ENCODE assay signal across 1 cellular context in genomic region chr10:31318854-31319601, GRCh38.
TF ChIP-seq lines count a peak whose summit lies in the region.

ZEB1 (plus strand) TSS chr10:31319216; CDS start chr10:31319235, 19 bp downstream.

TF ChIP-seq in HepG2, 621 proteins besides CTCF, POLR2A, EP300 and RAD21 (continued from another document and continues in another):
- no peak for TF ChIP-seq GRHL1 (CRISPR knock-in tag; conservative IDR thresholded peaks at IDR 0.05)
- no peak for TF ChIP-seq ISX (CRISPR knock-in tag; conservative IDR thresholded peaks at IDR 0.05)
- TF ChIP-seq, protein P1, sequence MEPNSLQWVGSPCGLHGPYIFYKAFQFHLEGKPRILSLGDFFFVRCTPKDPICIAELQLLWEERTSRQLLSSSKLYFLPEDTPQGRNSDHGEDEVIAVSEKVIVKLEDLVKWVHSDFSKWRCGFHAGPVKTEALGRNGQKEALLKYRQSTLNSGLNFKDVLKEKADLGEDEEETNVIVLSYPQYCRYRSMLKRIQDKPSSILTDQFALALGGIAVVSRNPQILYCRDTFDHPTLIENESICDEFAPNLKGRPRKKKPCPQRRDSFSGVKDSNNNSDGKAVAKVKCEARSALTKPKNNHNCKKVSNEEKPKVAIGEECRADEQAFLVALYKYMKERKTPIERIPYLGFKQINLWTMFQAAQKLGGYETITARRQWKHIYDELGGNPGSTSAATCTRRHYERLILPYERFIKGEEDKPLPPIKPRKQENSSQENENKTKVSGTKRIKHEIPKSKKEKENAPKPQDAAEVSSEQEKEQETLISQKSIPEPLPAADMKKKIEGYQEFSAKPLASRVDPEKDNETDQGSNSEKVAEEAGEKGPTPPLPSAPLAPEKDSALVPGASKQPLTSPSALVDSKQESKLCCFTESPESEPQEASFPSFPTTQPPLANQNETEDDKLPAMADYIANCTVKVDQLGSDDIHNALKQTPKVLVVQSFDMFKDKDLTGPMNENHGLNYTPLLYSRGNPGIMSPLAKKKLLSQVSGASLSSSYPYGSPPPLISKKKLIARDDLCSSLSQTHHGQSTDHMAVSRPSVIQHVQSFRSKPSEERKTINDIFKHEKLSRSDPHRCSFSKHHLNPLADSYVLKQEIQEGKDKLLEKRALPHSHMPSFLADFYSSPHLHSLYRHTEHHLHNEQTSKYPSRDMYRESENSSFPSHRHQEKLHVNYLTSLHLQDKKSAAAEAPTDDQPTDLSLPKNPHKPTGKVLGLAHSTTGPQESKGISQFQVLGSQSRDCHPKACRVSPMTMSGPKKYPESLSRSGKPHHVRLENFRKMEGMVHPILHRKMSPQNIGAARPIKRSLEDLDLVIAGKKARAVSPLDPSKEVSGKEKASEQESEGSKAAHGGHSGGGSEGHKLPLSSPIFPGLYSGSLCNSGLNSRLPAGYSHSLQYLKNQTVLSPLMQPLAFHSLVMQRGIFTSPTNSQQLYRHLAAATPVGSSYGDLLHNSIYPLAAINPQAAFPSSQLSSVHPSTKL (CRISPR knock-in tag; IDR thresholded peaks at IDR 0.05) = no peak
- no peak for TF ChIP-seq ZKSCAN5 (CRISPR knock-in tag; IDR thresholded peaks at IDR 0.05)
- no peak for TF ChIP-seq ZNF841 (CRISPR knock-in tag; IDR thresholded peaks at IDR 0.05; ENCODE audit: borderline replicate concordance)
- 0 out of 2 replicates have a peak, but pooled peaks have one; percentile 3 for TF ChIP-seq FOSL2 (CRISPR knock-in tag; IDR thresholded peaks at IDR 0.05)
- TF ChIP-seq AGO2 (optimal IDR thresholded peaks at IDR 0.05; ENCODE audit: low read depth, low read length) = no peak
- TF ChIP-seq ATRX (CRISPR knock-in tag; IDR thresholded peaks at IDR 0.05; ENCODE audit: borderline replicate concordance) = no peak
- TF ChIP-seq ZNF775 (CRISPR knock-in tag; IDR thresholded peaks at IDR 0.05; ENCODE audit: borderline replicate concordance) = no peak
- peak; percentile 62; the same call in 1 of the 2 replicates for TF ChIP-seq SIN3A (IDR thresholded peaks at IDR 0.05; ENCODE audit: borderline replicate concordance, low read depth, low read length)
- peak; percentile 75 for TF ChIP-seq ARID4A (CRISPR knock-in tag; IDR thresholded peaks at IDR 0.05; ENCODE audit: borderline replicate concordance)
- TF ChIP-seq SP4 (CRISPR knock-in tag; IDR thresholded peaks at IDR 0.05) = no peak
- TF ChIP-seq ZBTB38 (CRISPR knock-in tag; IDR thresholded peaks at IDR 0.05) = no peak
- no peak for TF ChIP-seq KLF11 (CRISPR knock-in tag; IDR thresholded peaks at IDR 0.05)
- TF ChIP-seq, protein P2, sequence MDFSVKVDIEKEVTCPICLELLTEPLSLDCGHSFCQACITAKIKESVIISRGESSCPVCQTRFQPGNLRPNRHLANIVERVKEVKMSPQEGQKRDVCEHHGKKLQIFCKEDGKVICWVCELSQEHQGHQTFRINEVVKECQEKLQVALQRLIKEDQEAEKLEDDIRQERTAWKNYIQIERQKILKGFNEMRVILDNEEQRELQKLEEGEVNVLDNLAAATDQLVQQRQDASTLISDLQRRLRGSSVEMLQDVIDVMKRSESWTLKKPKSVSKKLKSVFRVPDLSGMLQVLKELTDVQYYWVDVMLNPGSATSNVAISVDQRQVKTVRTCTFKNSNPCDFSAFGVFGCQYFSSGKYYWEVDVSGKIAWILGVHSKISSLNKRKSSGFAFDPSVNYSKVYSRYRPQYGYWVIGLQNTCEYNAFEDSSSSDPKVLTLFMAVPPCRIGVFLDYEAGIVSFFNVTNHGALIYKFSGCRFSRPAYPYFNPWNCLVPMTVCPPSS (IDR thresholded peaks at IDR 0.05) = no peak
- TF ChIP-seq, protein P3, sequence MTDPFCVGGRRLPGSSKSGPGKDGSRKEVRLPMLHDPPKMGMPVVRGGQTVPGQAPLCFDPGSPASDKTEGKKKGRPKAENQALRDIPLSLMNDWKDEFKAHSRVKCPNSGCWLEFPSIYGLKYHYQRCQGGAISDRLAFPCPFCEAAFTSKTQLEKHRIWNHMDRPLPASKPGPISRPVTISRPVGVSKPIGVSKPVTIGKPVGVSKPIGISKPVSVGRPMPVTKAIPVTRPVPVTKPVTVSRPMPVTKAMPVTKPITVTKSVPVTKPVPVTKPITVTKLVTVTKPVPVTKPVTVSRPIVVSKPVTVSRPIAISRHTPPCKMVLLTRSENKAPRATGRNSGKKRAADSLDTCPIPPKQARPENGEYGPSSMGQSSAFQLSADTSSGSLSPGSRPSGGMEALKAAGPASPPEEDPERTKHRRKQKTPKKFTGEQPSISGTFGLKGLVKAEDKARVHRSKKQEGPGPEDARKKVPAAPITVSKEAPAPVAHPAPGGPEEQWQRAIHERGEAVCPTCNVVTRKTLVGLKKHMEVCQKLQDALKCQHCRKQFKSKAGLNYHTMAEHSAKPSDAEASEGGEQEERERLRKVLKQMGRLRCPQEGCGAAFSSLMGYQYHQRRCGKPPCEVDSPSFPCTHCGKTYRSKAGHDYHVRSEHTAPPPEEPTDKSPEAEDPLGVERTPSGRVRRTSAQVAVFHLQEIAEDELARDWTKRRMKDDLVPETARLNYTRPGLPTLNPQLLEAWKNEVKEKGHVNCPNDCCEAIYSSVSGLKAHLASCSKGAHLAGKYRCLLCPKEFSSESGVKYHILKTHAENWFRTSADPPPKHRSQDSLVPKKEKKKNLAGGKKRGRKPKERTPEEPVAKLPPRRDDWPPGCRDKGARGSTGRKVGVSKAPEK (CRISPR knock-in tag; IDR thresholded peaks at IDR 0.05; ENCODE audit: borderline replicate concordance) = no peak
- 0 out of 2 replicates have a peak, but pooled peaks have one; percentile 36 for TF ChIP-seq ZNF501 (CRISPR knock-in tag; IDR thresholded peaks at IDR 0.05)
- no peak for TF ChIP-seq ZNF329 (CRISPR knock-in tag; IDR thresholded peaks at IDR 0.05; ENCODE audit: low read depth)
- TF ChIP-seq BHLHE40 (IDR thresholded peaks at IDR 0.05; ENCODE audit: low read length) = no peak
- TF ChIP-seq, protein P4, sequence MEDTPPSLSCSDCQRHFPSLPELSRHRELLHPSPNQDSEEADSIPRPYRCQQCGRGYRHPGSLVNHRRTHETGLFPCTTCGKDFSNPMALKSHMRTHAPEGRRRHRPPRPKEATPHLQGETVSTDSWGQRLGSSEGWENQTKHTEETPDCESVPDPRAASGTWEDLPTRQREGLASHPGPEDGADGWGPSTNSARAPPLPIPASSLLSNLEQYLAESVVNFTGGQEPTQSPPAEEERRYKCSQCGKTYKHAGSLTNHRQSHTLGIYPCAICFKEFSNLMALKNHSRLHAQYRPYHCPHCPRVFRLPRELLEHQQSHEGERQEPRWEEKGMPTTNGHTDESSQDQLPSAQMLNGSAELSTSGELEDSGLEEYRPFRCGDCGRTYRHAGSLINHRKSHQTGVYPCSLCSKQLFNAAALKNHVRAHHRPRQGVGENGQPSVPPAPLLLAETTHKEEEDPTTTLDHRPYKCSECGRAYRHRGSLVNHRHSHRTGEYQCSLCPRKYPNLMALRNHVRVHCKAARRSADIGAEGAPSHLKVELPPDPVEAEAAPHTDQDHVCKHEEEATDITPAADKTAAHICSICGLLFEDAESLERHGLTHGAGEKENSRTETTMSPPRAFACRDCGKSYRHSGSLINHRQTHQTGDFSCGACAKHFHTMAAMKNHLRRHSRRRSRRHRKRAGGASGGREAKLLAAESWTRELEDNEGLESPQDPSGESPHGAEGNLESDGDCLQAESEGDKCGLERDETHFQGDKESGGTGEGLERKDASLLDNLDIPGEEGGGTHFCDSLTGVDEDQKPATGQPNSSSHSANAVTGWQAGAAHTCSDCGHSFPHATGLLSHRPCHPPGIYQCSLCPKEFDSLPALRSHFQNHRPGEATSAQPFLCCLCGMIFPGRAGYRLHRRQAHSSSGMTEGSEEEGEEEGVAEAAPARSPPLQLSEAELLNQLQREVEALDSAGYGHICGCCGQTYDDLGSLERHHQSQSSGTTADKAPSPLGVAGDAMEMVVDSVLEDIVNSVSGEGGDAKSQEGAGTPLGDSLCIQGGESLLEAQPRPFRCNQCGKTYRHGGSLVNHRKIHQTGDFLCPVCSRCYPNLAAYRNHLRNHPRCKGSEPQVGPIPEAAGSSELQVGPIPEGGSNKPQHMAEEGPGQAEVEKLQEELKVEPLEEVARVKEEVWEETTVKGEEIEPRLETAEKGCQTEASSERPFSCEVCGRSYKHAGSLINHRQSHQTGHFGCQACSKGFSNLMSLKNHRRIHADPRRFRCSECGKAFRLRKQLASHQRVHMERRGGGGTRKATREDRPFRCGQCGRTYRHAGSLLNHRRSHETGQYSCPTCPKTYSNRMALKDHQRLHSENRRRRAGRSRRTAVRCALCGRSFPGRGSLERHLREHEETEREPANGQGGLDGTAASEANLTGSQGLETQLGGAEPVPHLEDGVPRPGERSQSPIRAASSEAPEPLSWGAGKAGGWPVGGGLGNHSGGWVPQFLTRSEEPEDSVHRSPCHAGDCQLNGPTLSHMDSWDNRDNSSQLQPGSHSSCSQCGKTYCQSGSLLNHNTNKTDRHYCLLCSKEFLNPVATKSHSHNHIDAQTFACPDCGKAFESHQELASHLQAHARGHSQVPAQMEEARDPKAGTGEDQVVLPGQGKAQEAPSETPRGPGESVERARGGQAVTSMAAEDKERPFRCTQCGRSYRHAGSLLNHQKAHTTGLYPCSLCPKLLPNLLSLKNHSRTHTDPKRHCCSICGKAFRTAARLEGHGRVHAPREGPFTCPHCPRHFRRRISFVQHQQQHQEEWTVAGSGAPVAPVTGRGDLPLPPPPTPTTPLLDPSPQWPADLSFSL (CRISPR knock-in tag; IDR thresholded peaks at IDR 0.05) = no peak; the same call in 1 of the 2 replicates
- TF ChIP-seq HDAC6 (IDR thresholded peaks at IDR 0.05; ENCODE audit: low read depth, low read length) = no peak
- TF ChIP-seq REPIN1 (CRISPR knock-in tag; IDR thresholded peaks at IDR 0.05; ENCODE audit: borderline replicate concordance, low read depth) = no peak
- TF ChIP-seq ARHGAP35 (CRISPR knock-in tag; IDR thresholded peaks at IDR 0.05; ENCODE audit: borderline replicate concordance) = no peak
- no peak for TF ChIP-seq RAD51 (IDR thresholded peaks at IDR 0.05; ENCODE audit: borderline replicate concordance)
- TF ChIP-seq ZNF580 (CRISPR knock-in tag; IDR thresholded peaks at IDR 0.05; ENCODE audit: borderline replicate concordance, low read depth) = no peak; the same call in 1 of the 2 replicates
- TF ChIP-seq ATF7 (IDR thresholded peaks at IDR 0.05) = no peak
- TF ChIP-seq ATF7 (CRISPR knock-in tag; IDR thresholded peaks at IDR 0.05) = no peak
- TF ChIP-seq MED13 (CRISPR knock-in tag; IDR thresholded peaks at IDR 0.05) = no peak
- TF ChIP-seq LBX2 (CRISPR knock-in tag; IDR thresholded peaks at IDR 0.05; ENCODE audit: borderline replicate concordance) = no peak
- TF ChIP-seq KLF15 (CRISPR knock-in tag; IDR thresholded peaks at IDR 0.05; ENCODE audit: borderline replicate concordance) = no peak
- no peak for TF ChIP-seq ZNF234 (CRISPR knock-in tag; conservative IDR thresholded peaks at IDR 0.05)
- 0 out of 2 replicates have a peak, but pooled peaks have one; percentile 25 for TF ChIP-seq ZNF30 (CRISPR knock-in tag; IDR thresholded peaks at IDR 0.05)
- no peak for TF ChIP-seq KLF6 (CRISPR knock-in tag; IDR thresholded peaks at IDR 0.05)
- TF ChIP-seq SRSF9 (IDR thresholded peaks at IDR 0.05; ENCODE audit: borderline replicate concordance, insufficient read depth, low read depth, low read length, poor library complexity, severe bottlenecking) = no peak
- no peak for TF ChIP-seq MED8 (CRISPR knock-in tag; IDR thresholded peaks at IDR 0.05; ENCODE audit: insufficient replicate concordance)
- TF ChIP-seq ZNF562 (CRISPR knock-in tag; IDR thresholded peaks at IDR 0.05; ENCODE audit: borderline replicate concordance) = no peak
- TF ChIP-seq PRMT3 (CRISPR knock-in tag; IDR thresholded peaks at IDR 0.05; ENCODE audit: borderline replicate concordance, low read depth) = no peak
- no peak for TF ChIP-seq PHF21A (CRISPR knock-in tag; IDR thresholded peaks at IDR 0.05)
